Comparison of ENCODE assay signal across 20 cellular contexts in genomic region chr4:16262188-16262587, GRCh38.
DNase-seq lines count a peak whose midpoint lies in the region; ATAC-seq and TF ChIP-seq lines count a peak whose summit lies in the region.
"Had no signal": no experiment of that assay in that cellular context is flagged by ENCODE, and none has a peak within 500 bp of the region (broad histone marks: within the 10 kb centered on the region; RNA-seq: fewer than 3 reads in every experiment).

No MANE protein-coding gene starts in this region.

- no peak overlapping the region for H3K27ac ChIP-seq in BLaER1 treated with 17β-estradiol and CSF1 and Interleukin-3, amounts not matched to agents 10 nM and 100 nM
- peak overlapping the region; percentile 73 for H3K27ac ChIP-seq in DOHH2 (ENCODE audit: low read depth, low read length)
- H3K27ac ChIP-seq: HL-60, Peyer's patch, SK-N-MC had no signal

- peaks cover 8 to 22% (median 15%) of the 10 kb centered on the region in 10 experiments; a peak in 18 of 20 replicates for H3K4me1 ChIP-seq in BLaER1 treated with 17β-estradiol and CSF1 and Interleukin-3, amounts not matched to agents 10 nM and 100 nM
- peaks cover 55% of the 10 kb centered on the region for H3K4me1 ChIP-seq in DOHH2 (ENCODE audit: control insufficient read depth, low read length)
- H3K4me1 ChIP-seq in Loucy (ENCODE audit: insufficient read depth, low read length, poor library complexity, severe bottlenecking): peaks cover 4% of the 10 kb centered on the region
- H3K4me1 ChIP-seq: Peyer's patch had no signal

- TF ChIP-seq CTCF in DOHH2 (IDR thresholded peaks at IDR 0.05; ENCODE audit: low read depth, low read length, poor library complexity, severe bottlenecking) (no peak), Loucy (conservative IDR thresholded peaks at IDR 0.05; ENCODE audit: low read length) (no peak)

- no peaks in the 10 kb centered on the region for H3K27me3 ChIP-seq in BLaER1 treated with 17β-estradiol and CSF1 and Interleukin-3, amounts not matched to agents 10 nM and 100 nM
- no peaks in the 10 kb centered on the region for H3K27me3 ChIP-seq in DOHH2 (ENCODE audit: control insufficient read depth, low read length)
- H3K27me3 ChIP-seq in Loucy (ENCODE audit: insufficient read depth, low read length, poor library complexity, severe bottlenecking): no peaks in the 10 kb centered on the region
- H3K27me3 ChIP-seq: Peyer's patch had no signal

- DNase-seq in central memory CD8-positive, alpha-beta T cell (ENCODE audit: low spot score in 2 of 2): no peak
- no peak for DNase-seq in NCI-H446 treated with DMSO at 0.1 percent for 48 hours (lab: John Stamatoyannopoulos, UW)
- DNase-seq in DMS 273 (lab: John Stamatoyannopoulos, UW; ENCODE audit: unreplicated experiment): no peak
- DNase-seq in RPMI8226: no peak
- DNase-seq: ACHN; CD8-positive, alpha-beta memory T cell; HCEC 1CT; NCI-H1048; NCI-H1436 treated with DMSO at 0.1 percent for 48 hours; NCI-H2081; NCI-H510A; Right ventricle myocardium superior; T-helper 1 cell had no signal

- H3K4me2 ChIP-seq in BLaER1 treated with 17β-estradiol and CSF1 and Interleukin-3, amounts not matched to agents 10 nM and 100 nM: peak overlapping the region in 8 of 11 experiments; percentile 3 to 53 (median 33); a peak in 9 of 22 replicates
- H3K4me2 ChIP-seq in DOHH2 (ENCODE audit: low read length): peak overlapping the region; percentile 69
- peak overlapping the region; percentile 52 for H3K4me2 ChIP-seq in Loucy (ENCODE audit: low read depth, low read length, poor library complexity, severe bottlenecking)

- H3K9ac ChIP-seq in BLaER1 treated with 17β-estradiol and CSF1 and Interleukin-3, amounts not matched to agents 10 nM and 100 nM: no peak overlapping the region
- H3K9ac ChIP-seq in Loucy (ENCODE audit: low read depth, low read length, poor library complexity, severe bottlenecking): no peak overlapping the region

- peaks cover 0 to 2% (median 0%) of the 10 kb centered on the region in 11 experiments; a peak in 2 of 22 replicates for H3K9me3 ChIP-seq in BLaER1 treated with 17β-estradiol and CSF1 and Interleukin-3, amounts not matched to agents 10 nM and 100 nM (replicated peaks in 1 of 11)
- H3K9me3 ChIP-seq in DOHH2 (ENCODE audit: control insufficient read depth, insufficient read depth, low read length) (no peaks in the 10 kb centered on the region), Loucy (ENCODE audit: insufficient read depth, low read depth, low read length) (no peaks in the 10 kb centered on the region)
- H3K9me3 ChIP-seq: Peyer's patch had no signal

- H3K27me3 Mint-ChIP-seq in central memory CD8-positive, alpha-beta T cell: no peaks in the 10 kb centered on the region
- H3K27me3 Mint-ChIP-seq: CD8-positive, alpha-beta memory T cell; IgD-negative memory B cell had no signal

- peaks cover 2% of the 10 kb centered on the region for H3K36me3 Mint-ChIP-seq in central memory CD8-positive, alpha-beta T cell (ENCODE audit: insufficient read depth)

- H4K20me1 ChIP-seq in BLaER1 treated with 17β-estradiol and CSF1 and Interleukin-3, amounts not matched to agents 10 nM and 100 nM: no peaks in the 10 kb centered on the region
- H4K20me1 ChIP-seq in DOHH2 (ENCODE audit: control insufficient read depth, insufficient read depth, low read depth, low read length) (no peaks in the 10 kb centered on the region), Loucy (ENCODE audit: insufficient read depth, low read length, poor library complexity, severe bottlenecking) (no peaks in the 10 kb centered on the region)

- H2AFZ ChIP-seq in Loucy (ENCODE audit: low read length): peak overlapping the region; percentile 4; the same call in 1 of the 2 replicates

- H3K9me3 Mint-ChIP-seq in central memory CD8-positive, alpha-beta T cell: no peaks in the 10 kb centered on the region
- H3K9me3 Mint-ChIP-seq: CD8-positive, alpha-beta memory T cell; IgD-negative memory B cell had no signal

- H3K36me3 ChIP-seq in BLaER1 treated with 17β-estradiol and CSF1 and Interleukin-3, amounts not matched to agents 10 nM and 100 nM: no peaks in the 10 kb centered on the region
- H3K36me3 ChIP-seq in DOHH2 (ENCODE audit: control insufficient read depth, low read length): no peaks in the 10 kb centered on the region
- H3K36me3 ChIP-seq in Loucy (ENCODE audit: insufficient read depth, low read length): no peaks in the 10 kb centered on the region
- H3K36me3 ChIP-seq: Peyer's patch had no signal

- no peak for ATAC-seq in central memory CD8-positive, alpha-beta T cell (replicated peaks; ENCODE audit: extremely low read depth, poor library complexity, severe bottlenecking)

- H3K27ac Mint-ChIP-seq in central memory CD8-positive, alpha-beta T cell (ENCODE audit: low read depth): peak overlapping the region; percentile 33
- H3K27ac Mint-ChIP-seq: IgD-negative memory B cell had no signal

- no peaks in the 10 kb centered on the region for H3K79me2 ChIP-seq in DOHH2 (ENCODE audit: control insufficient read depth, low read length)
- no peaks in the 10 kb centered on the region for H3K79me2 ChIP-seq in Loucy (ENCODE audit: insufficient read depth, low read length)

- no peaks in the 10 kb centered on the region for H3K9me2 ChIP-seq in DOHH2 (replicated peaks; ENCODE audit: control insufficient read depth, low read length)
- no peaks in the 10 kb centered on the region for H3K9me2 ChIP-seq in Loucy (replicated peaks; ENCODE audit: low read depth, low read length)

- H3K4me3 ChIP-seq in BLaER1 treated with 17β-estradiol and CSF1 and Interleukin-3, amounts not matched to agents 10 nM and 100 nM: no peak overlapping the region
- H3K4me3 ChIP-seq in DOHH2 (ENCODE audit: low read length): no peak overlapping the region
- H3K4me3 ChIP-seq in Loucy (ENCODE audit: low read length, poor library complexity, severe bottlenecking): peak overlapping the region; percentile 47
- H3K4me3 ChIP-seq: Peyer's patch, SK-N-MC had no signal

- H3F3A ChIP-seq in DOHH2 (ENCODE audit: control insufficient read depth, insufficient read depth): peaks cover 6% of the 10 kb centered on the region; the same call in 1 of the 2 replicates
- no peaks in the 10 kb centered on the region for H3F3A ChIP-seq in Loucy (ENCODE audit: low read depth)

- H3K4me1 Mint-ChIP-seq in central memory CD8-positive, alpha-beta T cell: no peaks in the 10 kb centered on the region

- no peak overlapping the region for H3K4me3 Mint-ChIP-seq in central memory CD8-positive, alpha-beta T cell
